13 cellular contexts compared by ENCODE assay signal in genomic region chr9:95078516-95078915, GRCh38.
A peak's percentile ranks its signal among the peaks of the same experiment; 100 is the strongest.
DNase-seq lines count a peak whose midpoint lies in the region; ATAC-seq, FAIRE-seq and TF ChIP-seq lines count a peak whose summit lies in the region.
"Had no signal": no experiment of that assay in that cellular context is flagged by ENCODE, and none has a peak within 500 bp of the region (broad histone marks: within the 10 kb centered on the region; RNA-seq: fewer than 3 reads in every experiment).

No MANE protein-coding gene starts in this region.

- no peak overlapping the region for H3K4me2 ChIP-seq in neural progenitor cell

- H3K4me3 Mint-ChIP-seq in neural progenitor cell, result no peak overlapping the region
- H3K4me3 Mint-ChIP-seq: activated CD4-positive, alpha-beta memory T cell treated with anti-CD3 and anti-CD28 coated beads for 36 hours; natural killer cell treated with Interleukin-12 subunit alpha and Interleukin-12 subunit beta and Interleukin-15 and Interleukin-18, amount 100 ng/mL, for 72 hours had no signal

- peak overlapping the region; percentile 98 for H3K27ac ChIP-seq in angular gyrus (ENCODE audit: low read depth, low read length)
- H3K27ac ChIP-seq in heart right ventricle, result peak overlapping the region; percentile 2 to 86 (median 72)
- no peak overlapping the region for H3K27ac ChIP-seq in neural progenitor cell
- H3K27ac ChIP-seq in tibial artery, result peak overlapping the region; percentile 79 to 93
- no peak overlapping the region for H3K27ac ChIP-seq in kidney (ENCODE audit: low read depth in 2 of 2, low read length in 2 of 2)

- H3K27me3 ChIP-seq in heart right ventricle (no peaks in the 10 kb centered on the region), neural progenitor cell (no peaks in the 10 kb centered on the region), tibial artery (no peaks in the 10 kb centered on the region)

- H3K36me3 Mint-ChIP-seq in neural progenitor cell, result peaks cover 31% of the 10 kb centered on the region
- H3K36me3 Mint-ChIP-seq: natural killer cell treated with Interleukin-12 subunit alpha and Interleukin-12 subunit beta and Interleukin-15 and Interleukin-18, amount 100 ng/mL, for 72 hours had no signal

- H3K36me3 ChIP-seq in heart right ventricle, result peaks cover 0 to 96% (median 30%) of the 10 kb centered on the region in 9 donors
- H3K36me3 ChIP-seq in neural progenitor cell, result no peaks in the 10 kb centered on the region
- H3K36me3 ChIP-seq in tibial artery, result peaks cover 27 to 48% (median 41%) of the 10 kb centered on the region in 3 donors
- H3K36me3 ChIP-seq in kidney (ENCODE audit: control insufficient read depth in 1 of 2, insufficient read depth in 2 of 2, low read length in 2 of 2), result peaks cover 29 to 43% of the 10 kb centered on the region in 2 donors

- peaks cover 13% of the 10 kb centered on the region for H4K20me1 ChIP-seq in neural progenitor cell (ENCODE audit: low read depth)

- H3F3A ChIP-seq in neural progenitor cell (ENCODE audit: low read depth), result peaks cover 18% of the 10 kb centered on the region

- no peak overlapping the region for H2AFZ ChIP-seq in neural progenitor cell (replicated peaks)

- no peak for FAIRE-seq in urothelium cell line (lab: Jason Lieb, UNC)
- FAIRE-seq in kidney (lab: Jason Lieb, UNC), result no peak
- FAIRE-seq: bronchial epithelial cell, HTR-8/SVneo had no signal

- H3K9me3 ChIP-seq in heart right ventricle (no peaks in the 10 kb centered on the region), neural progenitor cell (ENCODE audit: low read depth) (no peaks in the 10 kb centered on the region), tibial artery (no peaks in the 10 kb centered on the region), kidney (ENCODE audit: control insufficient read depth in 1 of 2, low read length in 2 of 2) (no peaks in the 10 kb centered on the region)

- TF ChIP-seq CTCF in heart right ventricle (IDR thresholded peaks at IDR 0.05), result no peak
- no peak for TF ChIP-seq CTCF in neural progenitor cell (IDR thresholded peaks at IDR 0.05)
- no peak for TF ChIP-seq CTCF in tibial artery (IDR thresholded peaks at IDR 0.05)
- no peak for TF ChIP-seq CTCF in kidney (IDR thresholded peaks at IDR 0.05; ENCODE audit: borderline replicate concordance, extremely low read depth, insufficient read depth)

- H3K4me3 ChIP-seq in heart right ventricle, result no peak overlapping the region
- no peak overlapping the region for H3K4me3 ChIP-seq in neural progenitor cell
- peak overlapping the region; percentile 9 to 11 for H3K4me3 ChIP-seq in tibial artery
- no peak overlapping the region for H3K4me3 ChIP-seq in kidney (ENCODE audit: low read length in 2 of 2)

- ATAC-seq in heart right ventricle (peak in 1 of 8 donors; percentile 0), HG03139 (IDR thresholded peaks at IDR 0.05; ENCODE audit: unreplicated experiment) (no peak)
- ATAC-seq: natural killer cell treated with Interleukin-12 subunit alpha and Interleukin-12 subunit beta and Interleukin-15 and Interleukin-18, amount 100 ng/mL, for 72 hours had no signal

- H3K9ac ChIP-seq in neural progenitor cell (no peak overlapping the region), kidney (ENCODE audit: low read length in 2 of 2) (peak overlapping the region in 1 of 2 donors; percentile 57)

- H3K4me1 ChIP-seq in heart right ventricle (peaks cover 36 to 100% (median 91%) of the 10 kb centered on the region in 9 donors), neural progenitor cell (peaks cover 48% of the 10 kb centered on the region), tibial artery (peaks cover 0 to 100% (median 84%) of the 10 kb centered on the region in 4 donors), kidney (ENCODE audit: control insufficient read depth in 1 of 2, insufficient read depth in 1 of 2, low read depth in 1 of 2, low read length in 2 of 2) (peaks cover 18 to 31% of the 10 kb centered on the region in 2 donors)

- peak overlapping the region; percentile 96 for H3K27ac Mint-ChIP-seq in neural progenitor cell
- H3K27ac Mint-ChIP-seq: activated CD4-positive, alpha-beta memory T cell treated with anti-CD3 and anti-CD28 coated beads for 36 hours; natural killer cell treated with Interleukin-12 subunit alpha and Interleukin-12 subunit beta and Interleukin-15 and Interleukin-18, amount 100 ng/mL, for 72 hours had no signal

- 55 to 61% methylated on average over 11 of the region's 11 CpGs for WGBS in heart right ventricle, 2 donors

- intact Hi-C loops in heart right ventricle (cut with DNase I) (loop anchor here in 2 of 10 donors (5.0 to 10.0 kb wide), 2 partner anchors 71 to 294 kb away; no protein-coding TSS in a partner anchor), tibial artery (cut with DNase I; ENCODE audit: low total_unique reads) (no loop called here), kidney (cut with DNase I) (no loop called here)

- H3K9me3 Mint-ChIP-seq in neural progenitor cell, result no peaks in the 10 kb centered on the region
- H3K9me3 Mint-ChIP-seq: activated CD4-positive, alpha-beta memory T cell treated with anti-CD3 and anti-CD28 coated beads for 36 hours; natural killer cell treated with Interleukin-12 subunit alpha and Interleukin-12 subunit beta and Interleukin-15 and Interleukin-18, amount 100 ng/mL, for 72 hours had no signal

- H3K27me3 Mint-ChIP-seq in neural progenitor cell (ENCODE audit: insufficient read depth, low read depth), result peaks cover 5% of the 10 kb centered on the region
- H3K27me3 Mint-ChIP-seq: activated CD4-positive, alpha-beta memory T cell treated with anti-CD3 and anti-CD28 coated beads for 36 hours; natural killer cell treated with Interleukin-12 subunit alpha and Interleukin-12 subunit beta and Interleukin-15 and Interleukin-18, amount 100 ng/mL, for 72 hours had no signal

- H3K79me2 ChIP-seq in neural progenitor cell (ENCODE audit: low read depth), result no peaks in the 10 kb centered on the region

- peaks cover 67% of the 10 kb centered on the region for H3K4me1 Mint-ChIP-seq in neural progenitor cell

- DNase-seq in heart right ventricle, result no peak
- no peak for DNase-seq in neural progenitor cell (ENCODE audit: low spot score)
- DNase-seq in tibial artery, result peak in 1 of 2 donors; percentile 65
- no peak for DNase-seq in urothelium cell line (ENCODE audit: low spot score)
- DNase-seq in kidney, result no peak
- DNase-seq in anterior cingulate cortex (lab: John Stamatoyannopoulos, UW), result no peak
- DNase-seq: activated CD4-positive, alpha-beta memory T cell treated with anti-CD3 and anti-CD28 coated beads for 36 hours; activated gamma-delta T cell had no signal

Comparison
In these comparisons a context has a peak if more than half of its experiments do, and no peak if none do; other contexts are left out.
1. H3K27ac ChIP-seq: peak in angular gyrus (single experiment), heart right ventricle (10 of 10) and tibial artery (2 of 2); none in neural progenitor cell (single experiment) and kidney (0 of 2).
2. H3K4me3 ChIP-seq: peak in tibial artery (2 of 2); none in heart right ventricle (0 of 10), neural progenitor cell (single experiment) and kidney (0 of 2).